8 cellular contexts compared by ENCODE assay signal in genomic region chr3:112561085-112561692, GRCh38.
DNase-seq lines count a peak whose midpoint lies in the region; ATAC-seq and TF ChIP-seq lines count a peak whose summit lies in the region.

No MANE protein-coding gene starts in this region.

- DNase-seq in 8988T (peak; percentile 26), NCI-H2107 (lab: John Stamatoyannopoulos, UW) (peak; percentile 22), WERI-Rb-1 (peak; percentile 65), cerebellar cortex (ENCODE audit: low spot score) (peak; percentile 69)
- DNase-seq in stimulated activated CD4-positive, alpha-beta T cell treated with anti-CD3 and anti-CD28 coated beads, Interleukin-1b, Interleukin-23, amount 100 ng/mL, for 24 hours (ENCODE audit: low read depth in 4 of 4, low spot score in 1 of 4), result peak; percentile 45 to 74 (median 62)

- ATAC-seq in GM18499 (IDR thresholded peaks at IDR 0.05; ENCODE audit: insufficient read depth, unreplicated experiment), result peak; percentile 4
- peak; percentile 27 for ATAC-seq in HG02938 (IDR thresholded peaks at IDR 0.05; ENCODE audit: unreplicated experiment)

- H3K27ac ChIP-seq in WERI-Rb-1, result peak overlapping the region; percentile 94
- peak overlapping the region; percentile 98 for H3K27ac ChIP-seq in layer of hippocampus (ENCODE audit: low read depth, low read length)

- no peaks in the 10 kb centered on the region for H3K9me3 ChIP-seq in WERI-Rb-1 (ENCODE audit: severe bottlenecking)

- H3K4me3 ChIP-seq in WERI-Rb-1 (ENCODE audit: low read depth, low read length), result peak overlapping the region; percentile 91

- TF ChIP-seq CTCF in WERI-Rb-1 (IDR thresholded peaks at IDR 0.05; ENCODE audit: low read depth, low read length), result no peak

- H3K36me3 ChIP-seq in WERI-Rb-1, result peaks cover 13% of the 10 kb centered on the region

- H3K27me3 ChIP-seq in WERI-Rb-1 (ENCODE audit: insufficient read depth, low read depth, severe bottlenecking) (no peaks in the 10 kb centered on the region), layer of hippocampus (ENCODE audit: control insufficient read depth, insufficient read depth, low read length) (no peaks in the 10 kb centered on the region)

Comparison
In these comparisons a context has a peak if more than half of its experiments do, and no peak if none do; other contexts are left out.
1. Peak in every context shown above with its lines: DNase-seq, ATAC-seq, H3K4me3 ChIP-seq and H3K27ac ChIP-seq.